In genomic region chr18:22814329-22814703, GRCh38 we compare ENCODE assay signal across 1 cellular context.
TF ChIP-seq lines count a peak whose summit lies in the region.

No MANE protein-coding gene starts in this region.

TF ChIP-seq in HCT116, 20 proteins besides CTCF, POLR2A, EP300 and RAD21 (continued from another document):
- TF ChIP-seq ELF1 (IDR thresholded peaks at IDR 0.05; ENCODE audit: borderline replicate concordance, low read depth) (no peak), SP1 (IDR thresholded peaks at IDR 0.05; ENCODE audit: low read depth) (peak; percentile 78), MAX (IDR thresholded peaks at IDR 0.05) (0 out of 2 replicates have a peak, but pooled peaks have one; percentile 37), EZH2phosphoT487 (IDR thresholded peaks at IDR 0.05; ENCODE audit: borderline replicate concordance) (no peak), FOSL1 (IDR thresholded peaks at IDR 0.05; ENCODE audit: low read depth) (peak; percentile 45), ZNF274 (IDR thresholded peaks at IDR 0.05; ENCODE audit: low read depth, low read length) (no peak), SIN3A (IDR thresholded peaks at IDR 0.05; ENCODE audit: low read depth) (no peak), REST (IDR thresholded peaks at IDR 0.05; ENCODE audit: low read depth) (no peak)
- TF ChIP-seq, protein P1, sequence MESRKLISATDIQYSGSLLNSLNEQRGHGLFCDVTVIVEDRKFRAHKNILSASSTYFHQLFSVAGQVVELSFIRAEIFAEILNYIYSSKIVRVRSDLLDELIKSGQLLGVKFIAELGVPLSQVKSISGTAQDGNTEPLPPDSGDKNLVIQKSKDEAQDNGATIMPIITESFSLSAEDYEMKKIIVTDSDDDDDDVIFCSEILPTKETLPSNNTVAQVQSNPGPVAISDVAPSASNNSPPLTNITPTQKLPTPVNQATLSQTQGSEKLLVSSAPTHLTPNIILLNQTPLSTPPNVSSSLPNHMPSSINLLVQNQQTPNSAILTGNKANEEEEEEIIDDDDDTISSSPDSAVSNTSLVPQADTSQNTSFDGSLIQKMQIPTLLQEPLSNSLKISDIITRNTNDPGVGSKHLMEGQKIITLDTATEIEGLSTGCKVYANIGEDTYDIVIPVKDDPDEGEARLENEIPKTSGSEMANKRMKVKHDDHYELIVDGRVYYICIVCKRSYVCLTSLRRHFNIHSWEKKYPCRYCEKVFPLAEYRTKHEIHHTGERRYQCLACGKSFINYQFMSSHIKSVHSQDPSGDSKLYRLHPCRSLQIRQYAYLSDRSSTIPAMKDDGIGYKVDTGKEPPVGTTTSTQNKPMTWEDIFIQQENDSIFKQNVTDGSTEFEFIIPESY (IDR thresholded peaks at IDR 0.05; ENCODE audit: extremely low read depth, insufficient replicate concordance, low read length) = no peak
